1 cellular context compared by ENCODE assay signal in the genomic region with DNA sequence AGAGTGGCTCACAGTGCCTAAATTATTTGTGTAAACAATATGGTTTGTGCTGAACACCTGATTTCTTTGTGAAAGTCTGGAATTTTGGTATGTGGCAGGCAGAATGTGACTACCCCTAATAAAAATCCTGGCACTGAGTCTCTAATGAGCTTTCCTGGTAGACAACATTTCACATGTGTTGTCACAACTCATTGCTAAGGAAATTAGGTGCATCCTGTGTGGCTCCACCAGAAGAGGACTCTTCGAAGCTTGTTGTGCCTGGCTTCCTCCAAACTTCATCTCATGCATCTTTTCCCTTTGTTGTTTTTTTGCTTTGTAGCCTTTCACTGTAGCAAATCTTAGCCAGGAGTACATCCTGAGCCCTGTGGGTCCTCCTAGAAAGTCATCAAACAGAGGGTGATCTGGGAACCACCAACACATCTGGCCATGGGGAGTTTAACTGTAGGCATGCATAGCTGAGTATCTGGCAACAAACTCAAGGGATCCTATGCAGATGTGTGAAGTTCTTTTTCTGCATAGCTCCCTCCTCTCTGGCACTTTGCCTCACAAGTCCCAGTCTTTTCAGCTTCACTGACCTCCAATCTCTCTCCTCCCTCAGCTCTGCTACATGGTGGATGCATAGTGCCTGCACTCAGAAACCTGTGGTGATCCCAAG.
TF ChIP-seq lines count a peak whose summit lies in the region.

No MANE protein-coding gene starts in this region.

TF ChIP-seq in GM23338, 12 proteins besides CTCF, POLR2A, EP300 and RAD21:
- TF ChIP-seq, protein P1, sequence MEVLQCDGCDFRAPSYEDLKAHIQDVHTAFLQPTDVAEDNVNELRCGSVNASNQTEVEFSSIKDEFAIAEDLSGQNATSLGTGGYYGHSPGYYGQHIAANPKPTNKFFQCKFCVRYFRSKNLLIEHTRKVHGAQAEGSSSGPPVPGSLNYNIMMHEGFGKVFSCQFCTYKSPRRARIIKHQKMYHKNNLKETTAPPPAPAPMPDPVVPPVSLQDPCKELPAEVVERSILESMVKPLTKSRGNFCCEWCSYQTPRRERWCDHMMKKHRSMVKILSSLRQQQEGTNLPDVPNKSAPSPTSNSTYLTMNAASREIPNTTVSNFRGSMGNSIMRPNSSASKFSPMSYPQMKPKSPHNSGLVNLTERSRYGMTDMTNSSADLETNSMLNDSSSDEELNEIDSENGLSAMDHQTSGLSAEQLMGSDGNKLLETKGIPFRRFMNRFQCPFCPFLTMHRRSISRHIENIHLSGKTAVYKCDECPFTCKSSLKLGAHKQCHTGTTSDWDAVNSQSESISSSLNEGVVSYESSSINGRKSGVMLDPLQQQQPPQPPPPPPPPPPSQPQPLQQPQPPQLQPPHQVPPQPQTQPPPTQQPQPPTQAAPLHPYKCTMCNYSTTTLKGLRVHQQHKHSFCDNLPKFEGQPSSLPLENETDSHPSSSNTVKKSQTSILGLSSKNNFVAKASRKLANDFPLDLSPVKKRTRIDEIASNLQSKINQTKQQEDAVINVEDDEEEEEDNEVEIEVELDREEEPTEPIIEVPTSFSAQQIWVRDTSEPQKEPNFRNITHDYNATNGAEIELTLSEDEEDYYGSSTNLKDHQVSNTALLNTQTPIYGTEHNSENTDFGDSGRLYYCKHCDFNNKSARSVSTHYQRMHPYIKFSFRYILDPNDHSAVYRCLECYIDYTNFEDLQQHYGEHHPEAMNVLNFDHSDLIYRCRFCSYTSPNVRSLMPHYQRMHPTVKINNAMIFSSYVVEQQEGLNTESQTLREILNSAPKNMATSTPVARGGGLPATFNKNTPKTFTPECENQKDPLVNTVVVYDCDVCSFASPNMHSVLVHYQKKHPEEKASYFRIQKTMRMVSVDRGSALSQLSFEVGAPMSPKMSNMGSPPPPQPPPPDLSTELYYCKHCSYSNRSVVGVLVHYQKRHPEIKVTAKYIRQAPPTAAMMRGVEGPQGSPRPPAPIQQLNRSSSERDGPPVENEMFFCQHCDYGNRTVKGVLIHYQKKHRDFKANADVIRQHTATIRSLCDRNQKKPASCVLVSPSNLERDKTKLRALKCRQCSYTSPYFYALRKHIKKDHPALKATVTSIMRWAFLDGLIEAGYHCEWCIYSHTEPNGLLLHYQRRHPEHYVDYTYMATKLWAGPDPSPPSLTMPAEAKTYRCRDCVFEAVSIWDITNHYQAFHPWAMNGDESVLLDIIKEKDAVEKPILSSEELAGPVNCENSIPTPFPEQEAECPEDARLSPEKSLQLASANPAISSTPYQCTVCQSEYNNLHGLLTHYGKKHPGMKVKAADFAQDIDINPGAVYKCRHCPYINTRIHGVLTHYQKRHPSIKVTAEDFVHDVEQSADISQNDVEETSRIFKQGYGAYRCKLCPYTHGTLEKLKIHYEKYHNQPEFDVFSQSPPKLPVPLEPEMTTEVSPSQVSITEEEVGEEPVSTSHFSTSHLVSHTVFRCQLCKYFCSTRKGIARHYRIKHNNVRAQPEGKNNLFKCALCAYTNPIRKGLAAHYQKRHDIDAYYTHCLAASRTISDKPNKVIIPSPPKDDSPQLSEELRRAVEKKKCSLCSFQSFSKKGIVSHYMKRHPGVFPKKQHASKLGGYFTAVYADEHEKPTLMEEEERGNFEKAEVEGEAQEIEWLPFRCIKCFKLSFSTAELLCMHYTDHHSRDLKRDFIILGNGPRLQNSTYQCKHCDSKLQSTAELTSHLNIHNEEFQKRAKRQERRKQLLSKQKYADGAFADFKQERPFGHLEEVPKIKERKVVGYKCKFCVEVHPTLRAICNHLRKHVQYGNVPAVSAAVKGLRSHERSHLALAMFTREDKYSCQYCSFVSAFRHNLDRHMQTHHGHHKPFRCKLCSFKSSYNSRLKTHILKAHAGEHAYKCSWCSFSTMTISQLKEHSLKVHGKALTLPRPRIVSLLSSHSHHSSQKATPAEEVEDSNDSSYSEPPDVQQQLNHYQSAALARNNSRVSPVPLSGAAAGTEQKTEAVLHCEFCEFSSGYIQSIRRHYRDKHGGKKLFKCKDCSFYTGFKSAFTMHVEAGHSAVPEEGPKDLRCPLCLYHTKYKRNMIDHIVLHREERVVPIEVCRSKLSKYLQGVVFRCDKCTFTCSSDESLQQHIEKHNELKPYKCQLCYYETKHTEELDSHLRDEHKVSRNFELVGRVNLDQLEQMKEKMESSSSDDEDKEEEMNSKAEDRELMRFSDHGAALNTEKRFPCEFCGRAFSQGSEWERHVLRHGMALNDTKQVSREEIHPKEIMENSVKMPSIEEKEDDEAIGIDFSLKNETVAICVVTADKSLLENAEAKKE (CRISPR knock-in tag; IDR thresholded peaks at IDR 0.05) = no peak
- TF ChIP-seq POLR2AphosphoS5 (IDR thresholded peaks at IDR 0.05; ENCODE audit: low read depth) = no peak
- TF ChIP-seq STAT1 (IDR thresholded peaks at IDR 0.05; ENCODE audit: unreplicated experiment) = no peak
- TF ChIP-seq JUNB (IDR thresholded peaks at IDR 0.05; ENCODE audit: unreplicated experiment) = no peak
- no peak for TF ChIP-seq EZH2 (IDR thresholded peaks at IDR 0.05; ENCODE audit: low read depth, unreplicated experiment)
